19 cellular contexts compared by ENCODE assay signal in genomic region chr6:143540192-143540591, GRCh38. TPM values are rescaled to one million over a fixed set of nuclear protein-coding genes. Genes with fewer than 3 reads are reported as not detected.
DNase-seq lines count a peak whose midpoint lies in the region; ATAC-seq, FAIRE-seq and TF ChIP-seq lines count a peak whose summit lies in the region.
"Had no signal": no experiment of that assay in that cellular context is flagged by ENCODE, and none has a peak within 500 bp of the region (broad histone marks: within the 10 kb centered on the region; RNA-seq: fewer than 3 reads in every experiment).

No MANE protein-coding gene starts in this region.

- H3K27me3 ChIP-seq in CD4-positive, alpha-beta memory T cell (ENCODE audit: insufficient read depth, low read length), result no peaks in the 10 kb centered on the region
- H3K27me3 ChIP-seq: MG63 had no signal

- DNase-seq in activated CD4-positive, alpha-beta T cell treated with anti-CD3 and anti-CD28 coated beads, Interleukin-2, amount 10 ng/mL, durations not matched to agents 7 days and 5 days, result no peak
- DNase-seq in activated CD4-positive, alpha-beta T cell treated with anti-CD3 and anti-CD28 coated beads for 4 hours, result no peak
- DNase-seq in CD4-positive, alpha-beta memory T cell, result no peak
- no peak for DNase-seq in T-cell
- DNase-seq in effector memory CD8-positive, alpha-beta T cell, result no peak
- no peak for DNase-seq in RCC 7860 (ENCODE audit: low spot score)
- no peak for DNase-seq in endothelial cell (ENCODE audit: low spot score)
- DNase-seq in NCI-H1436 treated with DMSO at 0.1 percent for 48 hours (lab: John Stamatoyannopoulos, UW), result no peak
- DNase-seq: GF-D8, MG63, NCI-H1092 treated with DMSO at 0.1 percent for 48 hours, NCI-H187 treated with DMSO at 0.1 percent for 48 hours, NCI-H2171 treated with DMSO at 0.1 percent for 48 hours, NCI-H82, SHP77 had no signal

- no peaks in the 10 kb centered on the region for H3K9me3 ChIP-seq in CD4-positive, alpha-beta memory T cell (ENCODE audit: control insufficient read depth in 1 of 2, low read length in 2 of 2)
- H3K9me3 ChIP-seq: A549, MG63 had no signal

- H3K4me1 ChIP-seq in CD4-positive, alpha-beta memory T cell (ENCODE audit: insufficient read depth, low read length), result peaks cover 81% of the 10 kb centered on the region

- H3K4me3 ChIP-seq in CD4-positive, alpha-beta memory T cell (ENCODE audit: low read length in 2 of 2), result peak overlapping the region in 1 of 2 donors; percentile 71
- H3K4me3 ChIP-seq: A549, MG63 had no signal

- FAIRE-seq in RCC 7860 (lab: Jason Lieb, UNC), result no peak
- FAIRE-seq: A549 had no signal

- peak overlapping the region; percentile 87 for H3K27ac Mint-ChIP-seq in activated CD4-positive, alpha-beta T cell treated with anti-CD3 and anti-CD28 coated beads, Interleukin-2, amount 10 ng/mL, durations not matched to agents 7 days and 5 days
- peak overlapping the region; percentile 91 to 96 (median 96) for H3K27ac Mint-ChIP-seq in CD4-positive, alpha-beta memory T cell
- H3K27ac Mint-ChIP-seq in T-cell, result peak overlapping the region; percentile 83 to 92
- H3K27ac Mint-ChIP-seq in effector memory CD8-positive, alpha-beta T cell, result peak overlapping the region; percentile 74 to 92
- H3K27ac Mint-ChIP-seq in endothelial cell (ENCODE audit: unreplicated experiment), result no peak overlapping the region

- no peak for TF ChIP-seq CTCF in endothelial cell (IDR thresholded peaks at IDR 0.05; ENCODE audit: unreplicated experiment)

- POLR2A ChIA-PET in activated CD4-positive, alpha-beta T cell treated with anti-CD3 and anti-CD28 coated beads, Interleukin-2, amount 10 ng/mL, durations not matched to agents 7 days and 5 days (lab: Charles Lee), result no interaction called here
- POLR2A ChIA-PET in CD4-positive, alpha-beta memory T cell (lab: Charles Lee; ENCODE audit: partially characterized antibody), result interaction anchor here (0.5 to 8.3 kb wide), 6 partner anchors 9 to 582 kb away, joined by 4 to 104 read pairs (median 6); partner anchors contain the start of genes ADAT2, FUCA2 and PEX3
- POLR2A ChIA-PET in T-cell (lab: Charles Lee), result interaction anchor here in 1 of 2 donors (0.6 kb wide), 1 partner anchor 16 kb away, joined by 3 read pairs; no protein-coding TSS in a partner anchor

- peaks cover 10% of the 10 kb centered on the region for H3K36me3 Mint-ChIP-seq in activated CD4-positive, alpha-beta T cell treated with anti-CD3 and anti-CD28 coated beads, Interleukin-2, amount 10 ng/mL, durations not matched to agents 7 days and 5 days (ENCODE audit: low read depth)
- peaks cover 0 to 7% of the 10 kb centered on the region in 2 donors for H3K36me3 Mint-ChIP-seq in CD4-positive, alpha-beta memory T cell
- H3K36me3 Mint-ChIP-seq in T-cell (no peaks in the 10 kb centered on the region), endothelial cell (ENCODE audit: low read depth, unreplicated experiment) (peaks cover 3% of the 10 kb centered on the region)
- peaks cover 4% of the 10 kb centered on the region for H3K36me3 Mint-ChIP-seq in effector memory CD8-positive, alpha-beta T cell (ENCODE audit: insufficient read depth)

- H3K9me3 Mint-ChIP-seq in activated CD4-positive, alpha-beta T cell treated with anti-CD3 and anti-CD28 coated beads, Interleukin-2, amount 10 ng/mL, durations not matched to agents 7 days and 5 days, result no peaks in the 10 kb centered on the region
- H3K9me3 Mint-ChIP-seq in CD4-positive, alpha-beta memory T cell, result no peaks in the 10 kb centered on the region
- H3K9me3 Mint-ChIP-seq in T-cell (no peaks in the 10 kb centered on the region), endothelial cell (ENCODE audit: unreplicated experiment) (no peaks in the 10 kb centered on the region)
- H3K9me3 Mint-ChIP-seq in effector memory CD8-positive, alpha-beta T cell, result no peaks in the 10 kb centered on the region
- H3K9me3 Mint-ChIP-seq: CD14-positive monocyte had no signal

- H3K4me3 Mint-ChIP-seq in activated CD4-positive, alpha-beta T cell treated with anti-CD3 and anti-CD28 coated beads, Interleukin-2, amount 10 ng/mL, durations not matched to agents 7 days and 5 days, result no peak overlapping the region
- peak overlapping the region; percentile 88 to 95 (median 92) for H3K4me3 Mint-ChIP-seq in CD4-positive, alpha-beta memory T cell
- H3K4me3 Mint-ChIP-seq in T-cell (peak overlapping the region; percentile 79 to 89 (median 84)), endothelial cell (ENCODE audit: unreplicated experiment) (no peak overlapping the region)
- H3K4me3 Mint-ChIP-seq in effector memory CD8-positive, alpha-beta T cell, result peak overlapping the region; percentile 82 to 85
- H3K4me3 Mint-ChIP-seq: CD14-positive monocyte had no signal

- H3K27me3 Mint-ChIP-seq in activated CD4-positive, alpha-beta T cell treated with anti-CD3 and anti-CD28 coated beads, Interleukin-2, amount 10 ng/mL, durations not matched to agents 7 days and 5 days, result no peaks in the 10 kb centered on the region
- no peaks in the 10 kb centered on the region for H3K27me3 Mint-ChIP-seq in CD4-positive, alpha-beta memory T cell
- H3K27me3 Mint-ChIP-seq in T-cell (no peaks in the 10 kb centered on the region), endothelial cell (ENCODE audit: unreplicated experiment) (peaks cover 9% of the 10 kb centered on the region)
- no peaks in the 10 kb centered on the region for H3K27me3 Mint-ChIP-seq in effector memory CD8-positive, alpha-beta T cell

- intact Hi-C loops in CD4-positive, alpha-beta memory T cell (cut with micrococcal nuclease), result no loop called here

- peak overlapping the region; percentile 73 for H3K27ac ChIP-seq in CD4-positive, alpha-beta memory T cell (ENCODE audit: low read depth, low read length)
- H3K27ac ChIP-seq: A549, KMS-11 had no signal

- peaks cover 75% of the 10 kb centered on the region for H3K4me1 Mint-ChIP-seq in activated CD4-positive, alpha-beta T cell treated with anti-CD3 and anti-CD28 coated beads, Interleukin-2, amount 10 ng/mL, durations not matched to agents 7 days and 5 days
- H3K4me1 Mint-ChIP-seq in CD4-positive, alpha-beta memory T cell, result peaks cover 58 to 87% (median 77%) of the 10 kb centered on the region in 4 donors
- peaks cover 67 to 81% (median 75%) of the 10 kb centered on the region in 3 donors for H3K4me1 Mint-ChIP-seq in T-cell
- peaks cover 53 to 74% of the 10 kb centered on the region in 2 donors for H3K4me1 Mint-ChIP-seq in effector memory CD8-positive, alpha-beta T cell (ENCODE audit: low read depth in 2 of 2)
- peaks cover 6% of the 10 kb centered on the region for H3K4me1 Mint-ChIP-seq in endothelial cell (ENCODE audit: unreplicated experiment)

- CTCF ChIA-PET in activated CD4-positive, alpha-beta T cell treated with anti-CD3 and anti-CD28 coated beads, Interleukin-2, amount 10 ng/mL, durations not matched to agents 7 days and 5 days (lab: Charles Lee), result interaction anchor here (1.7 kb wide), 1 partner anchor 303 kb away, joined by 4 read pairs; the partner anchor contains the start of gene LTV1
- CTCF ChIA-PET in CD4-positive, alpha-beta memory T cell (lab: Charles Lee; ENCODE audit: partially characterized antibody), result interaction anchor here (1.7 to 10.5 kb wide), 4 partner anchors 11 to 36 kb away, joined by 6 to 114 read pairs (median 14); partner anchors contain the start of gene FUCA2
- CTCF ChIA-PET in T-cell (lab: Charles Lee), result interaction anchor here in 1 of 2 donors (0.6 kb wide), 1 partner anchor 11 kb away, joined by 3 read pairs; no protein-coding TSS in a partner anchor

- no peaks in the 10 kb centered on the region for H3K36me3 ChIP-seq in CD4-positive, alpha-beta memory T cell (ENCODE audit: insufficient read depth, low read length)
- H3K36me3 ChIP-seq: MG63 had no signal

- ATAC-seq in T-cell (replicated peaks in 1 of 4), result no peak
- ATAC-seq in effector memory CD8-positive, alpha-beta T cell (replicated peaks), result no peak
- ATAC-seq: A549, Panc1 had no signal

RNA-seq across cellular contexts. Expression of gene FUCA2, which starts 28.7 kb away (rescaled TPM):
- 10 to 100 TPM in 1 of 2 experiments, 1 to 10 TPM in 1; 6.5 to 10.0 TPM for total RNA-seq in activated CD4-positive, alpha-beta T cell treated with anti-CD3 and anti-CD28 coated beads, Interleukin-2, amount 10 ng/mL, durations not matched to agents 7 days and 5 days
- 10 to 100 TPM; 10.6 to 11.4 TPM for total RNA-seq in CD4-positive, alpha-beta memory T cell
- 10 to 100 TPM; 12.2 to 26.3 TPM for polyA plus RNA-seq in CD4-positive, alpha-beta memory T cell
- 1 to 10 TPM; 4.6 to 9.0 (median 7.1) TPM for total RNA-seq in T-cell
- 31.0 TPM for total RNA-seq in endothelial cell (ENCODE audit: unreplicated experiment)

Comparison
In these comparisons a context has a peak if more than half of its experiments do, and no peak if none do; other contexts are left out.
1. H3K4me3 Mint-ChIP-seq: peak in CD4-positive, alpha-beta memory T cell (8 of 8), T-cell (3 of 3) and effector memory CD8-positive, alpha-beta T cell (2 of 2); none in activated CD4-positive, alpha-beta T cell treated with anti-CD3 and anti-CD28 coated beads, Interleukin-2, amount 10 ng/mL, durations not matched to agents 7 days and 5 days (single experiment) and endothelial cell (single experiment).